ENCODE assay signal across 12 cellular contexts in the genomic region with DNA sequence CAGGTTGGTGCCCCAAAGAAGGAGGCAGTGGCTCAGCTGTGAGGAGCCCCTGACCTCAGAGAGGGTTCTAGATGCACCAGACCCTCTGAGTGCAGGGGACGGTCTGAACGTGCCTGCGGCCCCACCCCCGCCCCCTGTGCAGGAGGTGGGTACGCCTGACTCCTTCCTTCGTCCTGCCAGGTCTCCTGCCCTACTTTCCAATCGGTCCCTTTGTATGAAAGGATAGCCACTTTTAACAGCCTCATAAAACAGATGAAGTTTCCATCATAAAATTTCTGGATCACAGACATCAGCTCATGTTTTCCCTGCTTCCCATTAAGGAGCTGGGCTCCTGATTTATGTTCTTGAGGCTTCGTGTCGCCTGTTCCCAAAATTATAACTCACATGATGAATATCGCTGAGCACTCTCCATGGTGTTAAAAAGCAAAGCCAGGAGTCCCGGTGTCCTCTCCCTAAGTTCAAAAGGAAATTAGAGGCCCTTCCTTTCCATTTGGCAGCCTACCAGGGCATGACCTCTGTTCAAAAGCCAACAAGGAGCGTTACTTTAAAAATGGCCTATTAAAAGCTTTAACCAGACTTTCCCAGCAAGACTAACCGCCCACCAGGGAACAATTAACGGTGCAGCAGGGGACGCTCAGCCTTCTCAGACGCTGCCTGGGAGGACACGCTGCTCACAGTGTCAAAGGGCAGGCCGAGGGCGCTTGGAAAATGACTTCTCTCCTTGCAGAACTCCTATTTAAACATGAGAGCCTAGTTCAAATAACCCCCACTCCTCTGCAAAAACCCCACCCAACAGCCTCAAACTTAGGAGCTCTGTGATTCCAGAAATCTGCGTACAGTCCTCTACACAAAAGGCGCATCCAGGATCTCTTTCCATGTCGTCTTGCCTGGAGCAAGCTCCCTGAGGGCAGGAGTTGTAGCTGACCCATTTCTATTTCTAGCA.
DNase-seq lines count a peak whose midpoint lies in the region; ATAC-seq and TF ChIP-seq lines count a peak whose summit lies in the region.
"Had no signal": no experiment of that assay in that cellular context is flagged by ENCODE, and none has a peak within 500 bp of the region (broad histone marks: within the 10 kb centered on the region; RNA-seq: fewer than 3 reads in every experiment).

No MANE protein-coding gene starts in this region.

- intact Hi-C loops in heart right ventricle (cut with DNase I), result loop anchor here in 1 of 10 donors (5.0 kb wide), 1 partner anchor 230 kb away; no protein-coding TSS in a partner anchor
- intact Hi-C loops in left cardiac atrium (cut with DNase I), result no loop called here
- intact Hi-C loops in adrenal gland (cut with DNase I), result no loop called here

- DNase-seq in heart right ventricle, result peak; percentile 29 to 63
- no peak for DNase-seq in left cardiac atrium
- peak in 6 of 7 donors; percentile 28 to 73 (median 50) for DNase-seq in adrenal gland
- DNase-seq in lung microvascular endothelial cell (ENCODE audit: low read depth in 2 of 2), result peak; percentile 18 to 41
- peak; percentile 82 for DNase-seq in ureter (ENCODE audit: low spot score)
- no peak for DNase-seq in RPMI8226
- DNase-seq in WERI-Rb-1, result no peak
- no peak for DNase-seq in pons (ENCODE audit: low spot score)
- DNase-seq: activated CD8-positive, alpha-beta memory T cell treated with anti-CD3 and anti-CD28 coated beads for 24 hours; AML-193; cortex of kidney; left lung had no signal

- H3K36me3 ChIP-seq in heart right ventricle (peaks cover 0 to 24% (median 0%) of the 10 kb centered on the region in 9 donors), adrenal gland (replicated peaks in 1 of 2) (peaks cover 0 to 1% of the 10 kb centered on the region in 2 donors), WERI-Rb-1 (peaks cover 5% of the 10 kb centered on the region)

- peaks cover 2 to 28% (median 11%) of the 10 kb centered on the region in 9 donors for H3K4me1 ChIP-seq in heart right ventricle
- peaks cover 0 to 8% of the 10 kb centered on the region in 2 donors for H3K4me1 ChIP-seq in adrenal gland (replicated peaks in 1 of 2)

- no peaks in the 10 kb centered on the region for H3K27me3 ChIP-seq in heart right ventricle
- no peaks in the 10 kb centered on the region for H3K27me3 ChIP-seq in adrenal gland
- no peaks in the 10 kb centered on the region for H3K27me3 ChIP-seq in WERI-Rb-1 (ENCODE audit: insufficient read depth, low read depth, severe bottlenecking)
- H3K27me3 ChIP-seq: left lung had no signal

- ATAC-seq in heart right ventricle (peak in 5 of 8 donors; percentile 32 to 65 (median 48)), left cardiac atrium (no peak)
- ATAC-seq: left lung had no signal

- no peak for TF ChIP-seq CTCF in heart right ventricle (IDR thresholded peaks at IDR 0.05)
- TF ChIP-seq CTCF in adrenal gland (IDR thresholded peaks at IDR 0.05), result no peak
- TF ChIP-seq CTCF in WERI-Rb-1 (IDR thresholded peaks at IDR 0.05; ENCODE audit: low read depth, low read length), result no peak

- H3K27ac ChIP-seq in heart right ventricle (peak overlapping the region in 3 of 10 donors; percentile 2 to 30 (median 17)), adrenal gland (peak overlapping the region in 1 of 5 donors; percentile 52), WERI-Rb-1 (no peak overlapping the region)
- H3K27ac ChIP-seq: left lung had no signal

- 56 to 60% methylated on average over 22 of the region's 22 CpGs for WGBS in heart right ventricle, 2 donors
- 57 to 71% (median 63%) methylated on average over 15 to 22 of the region's 22 CpGs for WGBS in adrenal gland, 4 donors

- H3K9me3 ChIP-seq in heart right ventricle (no peaks in the 10 kb centered on the region), adrenal gland (replicated peaks in 1 of 3) (no peaks in the 10 kb centered on the region), WERI-Rb-1 (ENCODE audit: severe bottlenecking) (no peaks in the 10 kb centered on the region)
- H3K9me3 ChIP-seq: left lung had no signal

- no peak overlapping the region for H3K4me3 ChIP-seq in heart right ventricle
- H3K4me3 ChIP-seq in adrenal gland, result no peak overlapping the region
- H3K4me3 ChIP-seq in WERI-Rb-1 (ENCODE audit: low read depth, low read length), result no peak overlapping the region
- H3K4me3 ChIP-seq: left lung had no signal

- TF ChIP-seq POLR2A in adrenal gland (IDR thresholded peaks at IDR 0.05), result no peak

Comparison
In these comparisons a context has a peak if more than half of its experiments do, and no peak if none do; other contexts are left out.
1. ATAC-seq: peak in heart right ventricle (5 of 8); none in left cardiac atrium (0 of 2).
2. DNase-seq: peak in heart right ventricle (2 of 2), adrenal gland (6 of 7), lung microvascular endothelial cell (2 of 2) and ureter (single experiment); none in left cardiac atrium (single experiment), RPMI8226 (single experiment), WERI-Rb-1 (single experiment) and pons (single experiment).